Comparison of ENCODE assay signal across 17 cellular contexts in genomic region chr12:122942609-122943008, GRCh38. TPM values are rescaled to one million over a fixed set of nuclear protein-coding genes. Genes with fewer than 3 reads are reported as not detected.
A peak's percentile ranks its signal among the peaks of the same experiment; 100 is the strongest.
DNase-seq lines count a peak whose midpoint lies in the region; ATAC-seq, FAIRE-seq and TF ChIP-seq lines count a peak whose summit lies in the region.
"Had no signal": no experiment of that assay in that cellular context is flagged by ENCODE, and none has a peak within 500 bp of the region (broad histone marks: within the 10 kb centered on the region; RNA-seq: fewer than 3 reads in every experiment).

No MANE protein-coding gene starts in this region.

- H3K27me3 ChIP-seq in GM12878 (replicated peaks in 1 of 2; ENCODE audit: control insufficient read depth in 2 of 2, insufficient read depth in 2 of 2, low read length in 1 of 2) = no peaks in the 10 kb centered on the region
- H3K27me3 ChIP-seq: MG63, ovary had no signal

- POLR2A ChIA-PET in GM12878 (lab: Charles Lee) = interaction anchor here (0.6 to 1.2 kb wide), 3 partner anchors 51 to 68 kb away, joined by 3 to 5 read pairs (median 3); no protein-coding TSS in a partner anchor

- FAIRE-seq in GM12878 (lab: Jason Lieb, UNC) (no peak), kidney (lab: Jason Lieb, UNC) (no peak)
- FAIRE-seq: endometrium, H1 had no signal

- no peak overlapping the region for H3K4me2 ChIP-seq in GM12878 (ENCODE audit: control insufficient read depth, insufficient read depth)

- no peak overlapping the region for H2AFZ ChIP-seq in GM12878 (ENCODE audit: control insufficient read depth, low read depth, low read length)

- no peak for TF ChIP-seq POLR2A in GM12878 (IDR thresholded peaks at IDR 0.05; ENCODE audit: low read depth, low read length)

- ATAC-seq in GM12878 = no peak; the same call in 2 of the 3 replicates
- ATAC-seq in natural killer cell = peak; percentile 48 to 65 (median 51)
- no peak for ATAC-seq in activated naive CD4-positive, alpha-beta T cell treated with anti-CD3 and anti-CD28 coated beads, Interleukin-2, amount 50 U/mL, for 72 hours

- H3K27me3 Mint-ChIP-seq in HFFc6 (ENCODE audit: insufficient read depth) (no peaks in the 10 kb centered on the region), natural killer cell (ENCODE audit: low read depth in 2 of 2) (no peaks in the 10 kb centered on the region)
- H3K27me3 Mint-ChIP-seq: brain had no signal

- no peak for TF ChIP-seq CTCF in HFFc6 (IDR thresholded peaks at IDR 0.05)
- no peak for TF ChIP-seq CTCF in GM12878 (IDR thresholded peaks at IDR 0.05 in 2 of 3, conservative IDR thresholded peaks at IDR 0.05 in 1 of 3; ENCODE audit: control insufficient read depth in 2 of 3, extremely low read depth in 1 of 3, insufficient read depth in 1 of 3, low read depth in 3 of 3, low read length in 3 of 3)
- TF ChIP-seq CTCF in natural killer cell (IDR thresholded peaks at IDR 0.05) = no peak
- TF ChIP-seq CTCF in kidney (IDR thresholded peaks at IDR 0.05; ENCODE audit: borderline replicate concordance, extremely low read depth, insufficient read depth) = no peak

- in situ Hi-C loops in GM12878 (cut with MboI) (no loop called here), KBM-7 (cut with MboI; ENCODE audit: low pct_unique_long_range_greater_than_20kb, low sequenced_read_pairs) (loop anchor here (10.0 kb wide), 1 partner anchor 88 kb away; no protein-coding TSS in a partner anchor)

- no peak for TF ChIP-seq EP300 in GM12878 (IDR thresholded peaks at IDR 0.05; ENCODE audit: borderline replicate concordance in 1 of 2, control insufficient read depth in 1 of 2, low read depth in 2 of 2, low read length in 2 of 2)

- peak; percentile 79 for DNase-seq in A172 (ENCODE audit: low spot score)
- DNase-seq in HFFc6 = peak; percentile 5
- no peak for DNase-seq in GM12878 (ENCODE audit: low read depth, low spot score)
- peak; percentile 46 for DNase-seq in natural killer cell
- no peak for DNase-seq in activated naive CD4-positive, alpha-beta T cell treated with anti-CD3 and anti-CD28 coated beads, Interleukin-2, amount 50 U/mL, for 72 hours (ENCODE audit: low spot score in 2 of 2)
- DNase-seq in kidney = no peak
- DNase-seq in T-helper 1 cell = no peak
- no peak for DNase-seq in KBM-7
- DNase-seq: mesendoderm; MG63; NCI-H2107; ovary; stimulated activated CD4-positive, alpha-beta T cell treated with anti-CD3 and anti-CD28 coated beads, Interleukin-1b, Interleukin-23, amount 100 ng/mL, for 48 hours; T-helper 9 cell had no signal

- H3K36me3 Mint-ChIP-seq in HFFc6 (ENCODE audit: low read depth) (peaks cover 10% of the 10 kb centered on the region), natural killer cell (no peaks in the 10 kb centered on the region)
- no peaks in the 10 kb centered on the region for H3K36me3 Mint-ChIP-seq in activated naive CD4-positive, alpha-beta T cell treated with anti-CD3 and anti-CD28 coated beads, Interleukin-2, amount 50 U/mL, for 72 hours

- RAD21 ChIA-PET in GM12878 (lab: Charles Lee; ENCODE audit: unreplicated experiment) = interaction anchor here (0.8 kb wide), 1 partner anchor 41 kb away, joined by 3 read pairs; no protein-coding TSS in a partner anchor

- H3K27ac ChIP-seq in GM12878 (ENCODE audit: control insufficient read depth, insufficient read depth) = no peak overlapping the region
- no peak overlapping the region for H3K27ac ChIP-seq in kidney (ENCODE audit: low read depth in 2 of 2, low read length in 2 of 2)
- H3K27ac ChIP-seq: ovary had no signal

- H3K79me2 ChIP-seq in GM12878 (ENCODE audit: control insufficient read depth, insufficient read depth, low read length) = no peaks in the 10 kb centered on the region

- intact Hi-C loops in GM12878 (cut with micrococcal nuclease; ENCODE audit: unreplicated experiment) = no loop called here
- intact Hi-C loops in natural killer cell (cut with micrococcal nuclease) = loop anchor here (1.0 kb wide), 1 partner anchor 46 kb away; the partner anchor contains the start of gene VPS37B
- intact Hi-C loops in kidney (cut with DNase I) = no loop called here

- H4K20me1 ChIP-seq in GM12878 (ENCODE audit: control insufficient read depth, insufficient read depth) = no peaks in the 10 kb centered on the region

- peaks cover 56% of the 10 kb centered on the region for H3K4me1 Mint-ChIP-seq in HFFc6 (ENCODE audit: low read depth)
- peaks cover 35 to 66% of the 10 kb centered on the region in 2 donors for H3K4me1 Mint-ChIP-seq in natural killer cell

- H3K4me3 Mint-ChIP-seq in HFFc6 (no peak overlapping the region), natural killer cell (peak overlapping the region; percentile 73)
- H3K4me3 Mint-ChIP-seq: brain had no signal

- H3K27ac Mint-ChIP-seq in HFFc6 = no peak overlapping the region
- H3K27ac Mint-ChIP-seq in natural killer cell = peak overlapping the region; percentile 84 to 94
- peak overlapping the region in 1 of 2 donors; percentile 32 for H3K27ac Mint-ChIP-seq in activated naive CD4-positive, alpha-beta T cell treated with anti-CD3 and anti-CD28 coated beads, Interleukin-2, amount 50 U/mL, for 72 hours

- H3K36me3 ChIP-seq in GM12878 (ENCODE audit: control insufficient read depth in 2 of 2, insufficient read depth in 2 of 2, low read length in 1 of 2) (no peaks in the 10 kb centered on the region), kidney (ENCODE audit: control insufficient read depth in 1 of 2, insufficient read depth in 2 of 2, low read length in 2 of 2) (no peaks in the 10 kb centered on the region)
- H3K36me3 ChIP-seq: MG63, ovary had no signal

- H3K9ac ChIP-seq in GM12878 (ENCODE audit: control insufficient read depth, insufficient read depth, low read length) = no peak overlapping the region
- no peak overlapping the region for H3K9ac ChIP-seq in kidney (ENCODE audit: low read length in 2 of 2)

- H3K9me3 ChIP-seq in GM12878 (replicated peaks; ENCODE audit: control insufficient read depth, insufficient read depth, low read length) (no peaks in the 10 kb centered on the region), kidney (ENCODE audit: control insufficient read depth in 1 of 2, low read length in 2 of 2) (no peaks in the 10 kb centered on the region)
- H3K9me3 ChIP-seq: MG63, ovary had no signal

- H3K4me1 ChIP-seq in GM12878 (ENCODE audit: control insufficient read depth, insufficient read depth, low read length) = peaks cover 29% of the 10 kb centered on the region
- peaks cover 0 to 2% of the 10 kb centered on the region in 2 donors for H3K4me1 ChIP-seq in kidney (ENCODE audit: control insufficient read depth in 1 of 2, insufficient read depth in 1 of 2, low read depth in 1 of 2, low read length in 2 of 2)

- H3K9me3 Mint-ChIP-seq in HFFc6 (no peaks in the 10 kb centered on the region), natural killer cell (peaks cover 0 to 2% of the 10 kb centered on the region in 2 donors)
- H3K9me3 Mint-ChIP-seq in activated naive CD4-positive, alpha-beta T cell treated with anti-CD3 and anti-CD28 coated beads, Interleukin-2, amount 50 U/mL, for 72 hours = no peaks in the 10 kb centered on the region

- no TSS peak for BruUV-seq in GM12878 (replicated peaks; lab: Mats Ljungman, UMichigan)

- no peak for TF ChIP-seq RAD21 in GM12878 (IDR thresholded peaks at IDR 0.05; ENCODE audit: insufficient read depth, low read depth, low read length)

- WGBS in GM12878 (ENCODE audit: insufficient coverage, insufficient replicate concordance, low lambda C conversion rate, missing lambda C conversion rate) = 50% methylated on average over 1 of the region's 1 CpG

- CTCF ChIA-PET in GM12878 (lab: Yijun Ruan, JAX) = interaction anchor here (0.6 to 1.7 kb wide), 2 partner anchors 14 to 49 kb away, joined by 3 to 4 read pairs; no protein-coding TSS in a partner anchor

- no peak overlapping the region for H3K4me3 ChIP-seq in GM12878
- no peak overlapping the region for H3K4me3 ChIP-seq in kidney (ENCODE audit: low read length in 2 of 2)
- H3K4me3 ChIP-seq: MG63, ovary had no signal

- SMC1A ChIA-PET in GM12878 (lab: Charles Lee; ENCODE audit: uncharacterized antibody, unreplicated experiment) = interaction anchor here (1.5 kb wide), 1 partner anchor 44 kb away, joined by 4 read pairs; no protein-coding TSS in a partner anchor

RNA-seq across cellular contexts. Expression of gene ABCB9, which starts 23.7 kb away (rescaled TPM):
- 15.0 and 15.8 TPM in 2 replicates for total RNA-seq in A172 (2014; rRNA removed; shearing (Covaris generic))
- 10 to 100 TPM in 3 of 6 experiments, 1 to 10 TPM in 3; 9.2 to 11.1 (median 10.0) TPM for total RNA-seq in HFFc6 (2021; fragmentation: NEBNext Ultra II Directional; extraction: Animal tissue kit (Norgen Biotek cat#: 25700))
- total RNA-seq in GM12878 (2013; cell fraction: nucleolus; rRNA removed) = 6.3 and 9.0 TPM in 2 replicates
- 4.0 and 4.1 TPM in 2 replicates for total RNA-seq in GM12878 (2014; rRNA removed)
- 2.7 and 3.0 TPM in 2 replicates for total RNA-seq in GM12878 (2014; rRNA removed; fragmentation: Illumina TruSeq; extraction: Trizol)
- total RNA-seq in GM12878 (2021) = 3.7 and 4.9 TPM in 2 replicates
- polyA plus RNA-seq in GM12878 (2011; ENCODE audit: low read depth) = 0.63 TPM
- 0.58 and 0.85 TPM in 2 replicates for polyA plus RNA-seq in GM12878 (2011; rRNA removed)
- polyA plus RNA-seq in GM12878 (2011; cell fraction: cytosol; rRNA removed) = 0.69 and 0.87 TPM in 2 replicates
- polyA plus RNA-seq in GM12878 (2011; cell fraction: nucleus; rRNA removed) = 2.0 and 2.6 TPM in 2 replicates
- 1.6 and 2.9 TPM in 2 replicates for polyA plus RNA-seq in GM12878 (2012)
- polyA plus RNA-seq in GM12878 (2014; fragmentation: Illumina TruSeq; extraction: Trizol) = 0.65 and 1.4 TPM in 2 replicates
- under 1 TPM; 0.37 to 0.43 TPM for polyA plus RNA-seq in GM12878 (2014; fragmentation: Nextera tagmentation; extraction: Ambion mirVana)
- polyA plus RNA-seq in GM12878 (2014; rRNA removed) = 4.6 and 5.3 TPM in 2 replicates
- 1 to 10 TPM; 3.2 to 4.3 TPM for polyA plus RNA-seq in GM12878 (2016; fragmentation: Nextera tagmentation; extraction: Ambion mirVana)
- 2.5 and 3.1 TPM in 2 replicates for polyA minus RNA-seq in GM12878 (2011; rRNA and poly(A)+ RNA removed)
- polyA minus RNA-seq in GM12878 (2011; cell fraction: cytosol; rRNA and poly(A)+ RNA removed) = 0.94 and 1.2 TPM in 2 replicates
- polyA minus RNA-seq in GM12878 (2011; cell fraction: nucleus; rRNA and poly(A)+ RNA removed) = 1.9 and 3.5 TPM in 2 replicates
- total RNA-seq in natural killer cell = 1 to 10 TPM; 2.4 to 4.0 (median 3.3) TPM
- 1 to 10 TPM; 8.9 to 9.5 TPM for total RNA-seq in activated naive CD4-positive, alpha-beta T cell treated with anti-CD3 and anti-CD28 coated beads, Interleukin-2, amount 50 U/mL, for 72 hours
- total RNA-seq in kidney = 7.6 TPM
- polyA plus RNA-seq in kidney (ENCODE audit: insufficient read depth, low read depth, low replicate concordance) = 4.6 TPM

RNA-seq across cellular contexts. Expression of gene OGFOD2, which starts 32.4 kb away (rescaled TPM):
- 12.0 and 20.9 TPM in 2 replicates for total RNA-seq in A172 (2014; rRNA removed; shearing (Covaris generic))
- 10 to 100 TPM; 16.2 to 18.3 (median 17.6) TPM for total RNA-seq in HFFc6 (2021; fragmentation: NEBNext Ultra II Directional; extraction: Animal tissue kit (Norgen Biotek cat#: 25700))
- total RNA-seq in GM12878 (2013; cell fraction: nucleolus; rRNA removed) = 27.8 and 32.6 TPM in 2 replicates
- total RNA-seq in GM12878 (2014; rRNA removed) = 14.3 and 16.9 TPM in 2 replicates
- 5.4 and 6.3 TPM in 2 replicates for total RNA-seq in GM12878 (2014; rRNA removed; fragmentation: Illumina TruSeq; extraction: Trizol)
- 18.7 and 21.8 TPM in 2 replicates for total RNA-seq in GM12878 (2021)
- polyA plus RNA-seq in GM12878 (2011; ENCODE audit: low read depth) = 3.8 TPM
- 9.2 and 15.6 TPM in 2 replicates for polyA plus RNA-seq in GM12878 (2011; rRNA removed)
- polyA plus RNA-seq in GM12878 (2011; cell fraction: cytosol; rRNA removed) = 22.2 and 29.7 TPM in 2 replicates
- 133 TPM in 2 replicates for polyA plus RNA-seq in GM12878 (2011; cell fraction: nucleus; rRNA removed)
- polyA plus RNA-seq in GM12878 (2012) = 11.6 and 12.2 TPM in 2 replicates
- polyA plus RNA-seq in GM12878 (2014; fragmentation: Illumina TruSeq; extraction: Trizol) = 3.3 and 4.5 TPM in 2 replicates
- 1 to 10 TPM in 1 of 2 experiments, under 1 TPM in 1; 0.93 to 1.8 TPM for polyA plus RNA-seq in GM12878 (2014; fragmentation: Nextera tagmentation; extraction: Ambion mirVana)
- 28.0 and 29.2 TPM in 2 replicates for polyA plus RNA-seq in GM12878 (2014; rRNA removed)
- 10 to 100 TPM; 27.3 to 28.6 TPM for polyA plus RNA-seq in GM12878 (2016; fragmentation: Nextera tagmentation; extraction: Ambion mirVana)
- 12.7 and 19.0 TPM in 2 replicates for polyA minus RNA-seq in GM12878 (2011; rRNA and poly(A)+ RNA removed)
- 4.3 and 8.1 TPM in 2 replicates for polyA minus RNA-seq in GM12878 (2011; cell fraction: cytosol; rRNA and poly(A)+ RNA removed)
- 25.4 and 30.1 TPM in 2 replicates for polyA minus RNA-seq in GM12878 (2011; cell fraction: nucleus; rRNA and poly(A)+ RNA removed)
- total RNA-seq in natural killer cell = 10 to 100 TPM; 16.6 to 23.7 (median 20.7) TPM
- 10 to 100 TPM; 30.3 to 30.8 TPM for total RNA-seq in activated naive CD4-positive, alpha-beta T cell treated with anti-CD3 and anti-CD28 coated beads, Interleukin-2, amount 50 U/mL, for 72 hours
- total RNA-seq in kidney = 22.9 TPM
- 27.5 TPM for polyA plus RNA-seq in kidney (ENCODE audit: insufficient read depth, low read depth, low replicate concordance)

RNA-seq across cellular contexts. Expression of gene ARL6IP4, which starts 37.9 kb away (rescaled TPM):
- total RNA-seq in A172 (2014; rRNA removed; shearing (Covaris generic)) = 228 and 284 TPM in 2 replicates
- 100 to 1,000 TPM; 128 to 180 (median 149) TPM for total RNA-seq in HFFc6 (2021; fragmentation: NEBNext Ultra II Directional; extraction: Animal tissue kit (Norgen Biotek cat#: 25700))
- total RNA-seq in GM12878 (2013; cell fraction: nucleolus; rRNA removed) = 25.4 and 26.0 TPM in 2 replicates
- 190 TPM in 2 replicates for total RNA-seq in GM12878 (2014; rRNA removed)
- total RNA-seq in GM12878 (2014; rRNA removed; fragmentation: Illumina TruSeq; extraction: Trizol) = 174 and 188 TPM in 2 replicates
- 200 and 201 TPM in 2 replicates for total RNA-seq in GM12878 (2021)
- polyA plus RNA-seq in GM12878 (2011; ENCODE audit: low read depth) = 52.4 TPM
- 106 and 137 TPM in 2 replicates for polyA plus RNA-seq in GM12878 (2011; rRNA removed)
- polyA plus RNA-seq in GM12878 (2011; cell fraction: cytosol; rRNA removed) = 140 and 213 TPM in 2 replicates
- 267 and 296 TPM in 2 replicates for polyA plus RNA-seq in GM12878 (2011; cell fraction: nucleus; rRNA removed)
- 131 and 139 TPM in 2 replicates for polyA plus RNA-seq in GM12878 (2012)
- 53.4 and 144 TPM in 2 replicates for polyA plus RNA-seq in GM12878 (2014; fragmentation: Illumina TruSeq; extraction: Trizol)
- 10 to 100 TPM in 1 of 2 experiments, 1 to 10 TPM in 1; 2.5 to 14.1 TPM for polyA plus RNA-seq in GM12878 (2014; fragmentation: Nextera tagmentation; extraction: Ambion mirVana)
- polyA plus RNA-seq in GM12878 (2014; rRNA removed) = 188 and 210 TPM in 2 replicates
- 100 to 1,000 TPM; 319 to 320 TPM for polyA plus RNA-seq in GM12878 (2016; fragmentation: Nextera tagmentation; extraction: Ambion mirVana)
- 32.8 and 49.1 TPM in 2 replicates for polyA minus RNA-seq in GM12878 (2011; rRNA and poly(A)+ RNA removed)
- polyA minus RNA-seq in GM12878 (2011; cell fraction: cytosol; rRNA and poly(A)+ RNA removed) = 21.2 and 37.3 TPM in 2 replicates
- polyA minus RNA-seq in GM12878 (2011; cell fraction: nucleus; rRNA and poly(A)+ RNA removed) = 13.5 and 17.7 TPM in 2 replicates
- 100 to 1,000 TPM in 2 of 3 donors, 10 to 100 TPM in 1; 97.2 to 136 (median 116) TPM for total RNA-seq in natural killer cell
- total RNA-seq in activated naive CD4-positive, alpha-beta T cell treated with anti-CD3 and anti-CD28 coated beads, Interleukin-2, amount 50 U/mL, for 72 hours = 100 to 1,000 TPM in 1 of 2 donors, 10 to 100 TPM in 1; 99.9 to 180 TPM
- total RNA-seq in kidney = 168 TPM
- polyA plus RNA-seq in kidney (ENCODE audit: insufficient read depth, low read depth, low replicate concordance) = 362 TPM

RNA-seq across cellular contexts. Expression of gene VPS37B, which starts 46.7 kb away (rescaled TPM):
- 19.2 and 23.9 TPM in 2 replicates for total RNA-seq in A172 (2014; rRNA removed; shearing (Covaris generic))
- 10 to 100 TPM; 26.4 to 33.1 (median 28.1) TPM for total RNA-seq in HFFc6 (2021; fragmentation: NEBNext Ultra II Directional; extraction: Animal tissue kit (Norgen Biotek cat#: 25700))
- total RNA-seq in GM12878 (2013; cell fraction: nucleolus; rRNA removed) = 54.9 and 58.5 TPM in 2 replicates
- total RNA-seq in GM12878 (2014; rRNA removed) (47.5 and 53.3 TPM in 2 replicates), GM12878 (2014; rRNA removed; fragmentation: Illumina TruSeq; extraction: Trizol) (22.3 and 26.5 TPM in 2 replicates), GM12878 (2021) (68.6 and 68.7 TPM in 2 replicates), natural killer cell (100 to 1,000 TPM; 142 to 167 (median 165) TPM), kidney (47.8 TPM)
- polyA plus RNA-seq in GM12878 (2011; ENCODE audit: low read depth) = 7.5 TPM
- polyA plus RNA-seq in GM12878 (2011; rRNA removed) (11.7 and 13.0 TPM in 2 replicates), GM12878 (2014; fragmentation: Illumina TruSeq; extraction: Trizol) (20.1 and 29.5 TPM in 2 replicates), GM12878 (2014; fragmentation: Nextera tagmentation; extraction: Ambion mirVana) (1 to 10 TPM in 1 of 2 experiments, under 1 TPM in 1; 0.66 to 1.7 TPM), GM12878 (2014; rRNA removed) (54.0 and 63.8 TPM in 2 replicates), GM12878 (2016; fragmentation: Nextera tagmentation; extraction: Ambion mirVana) (10 to 100 TPM; 49.7 to 52.6 TPM), kidney (ENCODE audit: insufficient read depth, low read depth, low replicate concordance) (21.4 TPM)
- polyA plus RNA-seq in GM12878 (2011; cell fraction: cytosol; rRNA removed) = 22.7 and 26.9 TPM in 2 replicates
- polyA plus RNA-seq in GM12878 (2011; cell fraction: nucleus; rRNA removed) = 24.3 and 28.7 TPM in 2 replicates
- polyA plus RNA-seq in GM12878 (2012) = 18.5 and 21.4 TPM in 2 replicates
- 10.7 and 17.4 TPM in 2 replicates for polyA minus RNA-seq in GM12878 (2011; rRNA and poly(A)+ RNA removed)
- polyA minus RNA-seq in GM12878 (2011; cell fraction: cytosol; rRNA and poly(A)+ RNA removed) = 11.3 and 11.4 TPM in 2 replicates
- 8.9 and 18.9 TPM in 2 replicates for polyA minus RNA-seq in GM12878 (2011; cell fraction: nucleus; rRNA and poly(A)+ RNA removed)
- total RNA-seq in activated naive CD4-positive, alpha-beta T cell treated with anti-CD3 and anti-CD28 coated beads, Interleukin-2, amount 50 U/mL, for 72 hours = 10 to 100 TPM; 10.1 to 11.1 TPM

Comparison
In these comparisons a context has a peak if more than half of its experiments do, and no peak if none do; other contexts are left out.
1. DNase-seq: peak in A172 (single experiment), HFFc6 (single experiment) and natural killer cell (single experiment); none in GM12878 (single experiment), activated naive CD4-positive, alpha-beta T cell treated with anti-CD3 and anti-CD28 coated beads, Interleukin-2, amount 50 U/mL, for 72 hours (0 of 2), kidney (single experiment), T-helper 1 cell (0 of 5) and KBM-7 (single experiment).
2. ATAC-seq: peak in natural killer cell (3 of 3); none in GM12878 (single experiment) and activated naive CD4-positive, alpha-beta T cell treated with anti-CD3 and anti-CD28 coated beads, Interleukin-2, amount 50 U/mL, for 72 hours (0 of 2).